Comparison of ENCODE assay signal across 11 cellular contexts in the genomic region with DNA sequence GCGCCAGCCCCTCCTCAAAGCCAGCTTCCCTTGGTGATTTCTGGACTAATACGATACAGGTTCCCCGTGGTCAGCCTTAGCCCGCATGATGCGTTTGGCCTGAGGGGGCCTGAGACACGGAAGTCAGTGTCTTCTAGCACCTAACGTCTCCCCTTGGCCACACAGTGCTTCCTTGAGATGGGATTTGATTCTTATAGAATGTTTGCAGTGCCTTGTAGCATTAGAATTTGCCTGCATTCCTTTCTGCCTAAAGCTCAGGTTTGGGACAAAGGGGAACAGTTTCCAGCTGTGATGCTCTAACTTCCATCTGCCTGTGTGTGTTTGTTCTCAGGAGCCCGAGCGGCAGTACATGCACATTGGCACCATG. TPM values are rescaled to one million over a fixed set of nuclear protein-coding genes. Genes with fewer than 3 reads are reported as not detected.
A peak's percentile ranks its signal among the peaks of the same experiment; 100 is the strongest.
DNase-seq lines count a peak whose midpoint lies in the region; ATAC-seq and TF ChIP-seq lines count a peak whose summit lies in the region.
"Had no signal": no experiment of that assay in that cellular context is flagged by ENCODE, and none has a peak within 500 bp of the region (broad histone marks: within the 10 kb centered on the region; RNA-seq: fewer than 3 reads in every experiment).

No MANE protein-coding gene starts in this region.

- TF ChIP-seq CTCF in DOHH2 (IDR thresholded peaks at IDR 0.05; ENCODE audit: low read depth, low read length, poor library complexity, severe bottlenecking): peak; percentile 19
- no peak for TF ChIP-seq CTCF in foreskin keratinocyte (conservative IDR thresholded peaks at IDR 0.05)

- H3K9ac ChIP-seq in GM23248 (no peak overlapping the region), HUES64 (ENCODE audit: low read depth, low read length) (peak overlapping the region; percentile 42)

- 34 to 41% methylated on average over 9 of the region's 9 CpGs for WGBS in GM23248 (ENCODE audit: low coverage in 1 of 2, low lambda C conversion rate in 2 of 2, missing lambda C conversion rate in 2 of 2), 2 experiments
- 66% methylated on average over 9 of the region's 9 CpGs for WGBS in HUES64

- no peaks in the 10 kb centered on the region for H3F3A ChIP-seq in DOHH2 (ENCODE audit: control insufficient read depth, insufficient read depth)
- H3F3A ChIP-seq in GM23248 (ENCODE audit: insufficient read depth): no peaks in the 10 kb centered on the region

- no peak overlapping the region for H3K27ac ChIP-seq in DOHH2 (ENCODE audit: low read depth, low read length)
- H3K27ac ChIP-seq in GM23248: no peak overlapping the region
- peak overlapping the region; percentile 80 for H3K27ac ChIP-seq in HUES64 (ENCODE audit: low read depth, low read length)
- no peak overlapping the region for H3K27ac ChIP-seq in foreskin keratinocyte
- H3K27ac ChIP-seq: tibial artery, VCaP had no signal

- H3K9me2 ChIP-seq in DOHH2 (replicated peaks; ENCODE audit: control insufficient read depth, low read length): no peaks in the 10 kb centered on the region
- H3K9me2 ChIP-seq in GM23248 (ENCODE audit: insufficient read depth): no peaks in the 10 kb centered on the region

- H2AFZ ChIP-seq in GM23248: peak overlapping the region; percentile 63; the same call in 1 of the 2 replicates

- no peaks in the 10 kb centered on the region for H4K20me1 ChIP-seq in DOHH2 (ENCODE audit: control insufficient read depth, insufficient read depth, low read depth, low read length)
- H4K20me1 ChIP-seq in GM23248 (ENCODE audit: insufficient read depth): no peaks in the 10 kb centered on the region

- H3K4me1 ChIP-seq in DOHH2 (ENCODE audit: control insufficient read depth, low read length) (0 out of 2 replicates have a peak, but pooled peaks cover 4% of the 10 kb centered on the region), GM23248 (ENCODE audit: insufficient read depth) (no peaks in the 10 kb centered on the region), HUES64 (ENCODE audit: insufficient read depth, low read length) (peaks cover 24% of the 10 kb centered on the region), foreskin keratinocyte (no peaks in the 10 kb centered on the region)
- H3K4me1 ChIP-seq: BE2C had no signal

- H3K9me3 ChIP-seq in DOHH2 (ENCODE audit: control insufficient read depth, insufficient read depth, low read length): no peaks in the 10 kb centered on the region
- no peaks in the 10 kb centered on the region for H3K9me3 ChIP-seq in GM23248 (ENCODE audit: low read depth)
- no peaks in the 10 kb centered on the region for H3K9me3 ChIP-seq in HUES64 (ENCODE audit: insufficient read depth, low read depth, low read length)
- H3K9me3 ChIP-seq: BE2C, tibial artery had no signal

- H3K36me3 ChIP-seq in DOHH2 (ENCODE audit: control insufficient read depth, low read length): no peaks in the 10 kb centered on the region
- no peaks in the 10 kb centered on the region for H3K36me3 ChIP-seq in GM23248 (ENCODE audit: low read depth)
- H3K36me3 ChIP-seq in HUES64 (ENCODE audit: insufficient read depth, low read length): peaks cover 33% of the 10 kb centered on the region; the same call in 1 of the 2 replicates
- H3K36me3 ChIP-seq: BE2C, tibial artery had no signal

- in situ Hi-C loops in GM23248 (cut with MboI): no loop called here

- H3K27me3 ChIP-seq in DOHH2 (ENCODE audit: control insufficient read depth, low read length): no peaks in the 10 kb centered on the region
- 0 out of 2 replicates have a peak, but pooled peaks cover 3% of the 10 kb centered on the region for H3K27me3 ChIP-seq in GM23248 (replicated peaks; ENCODE audit: insufficient read depth)
- no peaks in the 10 kb centered on the region for H3K27me3 ChIP-seq in HUES64 (ENCODE audit: insufficient read depth, low read length)
- no peaks in the 10 kb centered on the region for H3K27me3 ChIP-seq in foreskin keratinocyte
- H3K27me3 ChIP-seq: tibial artery had no signal

- H3K79me2 ChIP-seq in DOHH2 (ENCODE audit: control insufficient read depth, low read length) (no peaks in the 10 kb centered on the region), GM23248 (ENCODE audit: insufficient read depth) (no peaks in the 10 kb centered on the region)

- ATAC-seq in foreskin keratinocyte (peak; percentile 18), HG03439 (IDR thresholded peaks at IDR 0.05; ENCODE audit: unreplicated experiment) (no peak)

- no peak for DNase-seq in GM23248
- no peak for DNase-seq in foreskin keratinocyte
- DNase-seq in mucosa of gallbladder (ENCODE audit: low spot score): no peak
- DNase-seq in GOT3 (lab: John Stamatoyannopoulos, UW): no peak
- no peak for DNase-seq in NCI-H345 treated with DMSO at 0.1 percent for 48 hours (lab: John Stamatoyannopoulos, UW; ENCODE audit: unreplicated experiment)

- no peak overlapping the region for H3K4me3 ChIP-seq in DOHH2 (ENCODE audit: low read length)
- no peak overlapping the region for H3K4me3 ChIP-seq in GM23248
- H3K4me3 ChIP-seq in HUES64 (ENCODE audit: low read length): no peak overlapping the region; the same call in 1 of the 2 replicates
- H3K4me3 ChIP-seq: tibial artery had no signal

- H3K4me2 ChIP-seq in DOHH2 (ENCODE audit: low read length) (no peak overlapping the region), GM23248 (ENCODE audit: unreplicated experiment) (no peak overlapping the region)

RNA-seq across cellular contexts. Expression of a gene that starts 34.4 kb away (rescaled TPM):
- total RNA-seq in GM23248 (2014; rRNA removed; shearing (Covaris generic)): 0.32 TPM in 1 of 2 replicates, not detected in the other
- 0.10 and 0.19 TPM in 2 replicates for polyA plus RNA-seq in GM23248 (2016; fragmentation: Nextera tagmentation; extraction: Ambion mirVana)
- polyA plus RNA-seq in HUES64 (2013, experiment 1 of 2): 0.75 TPM
- polyA plus RNA-seq in HUES64 (2013, experiment 2 of 2): 0.32 TPM
- not detected in 2 replicates for total RNA-seq in foreskin keratinocyte
- polyA plus RNA-seq in foreskin keratinocyte: 0.03 and 0.07 TPM in 2 replicates
- not detected for total RNA-seq in mucosa of gallbladder

RNA-seq across cellular contexts. Expression of a gene that starts 52.3 kb away (rescaled TPM):
- 9.3 and 23.9 TPM in 2 replicates for total RNA-seq in GM23248 (2014; rRNA removed; shearing (Covaris generic))
- 9.1 and 10.6 TPM in 2 replicates for polyA plus RNA-seq in GM23248 (2016; fragmentation: Nextera tagmentation; extraction: Ambion mirVana)
- 11.4 TPM for polyA plus RNA-seq in HUES64 (2013, experiment 1 of 2)
- polyA plus RNA-seq in HUES64 (2013, experiment 2 of 2): 12.8 TPM
- 10.5 and 13.2 TPM in 2 replicates for total RNA-seq in foreskin keratinocyte
- polyA plus RNA-seq in foreskin keratinocyte: 9.0 and 10.9 TPM in 2 replicates
- total RNA-seq in mucosa of gallbladder: 5.5 TPM

RNA-seq across cellular contexts. Expression of a gene that starts 52.4 kb away (rescaled TPM):
- 29.3 and 44.0 TPM in 2 replicates for total RNA-seq in GM23248 (2014; rRNA removed; shearing (Covaris generic))
- polyA plus RNA-seq in GM23248 (2016; fragmentation: Nextera tagmentation; extraction: Ambion mirVana) (27.4 and 27.6 TPM in 2 replicates), foreskin keratinocyte (12.8 and 15.4 TPM in 2 replicates)
- 28.3 TPM for polyA plus RNA-seq in HUES64 (2013, experiment 1 of 2)
- polyA plus RNA-seq in HUES64 (2013, experiment 2 of 2): 27.8 TPM
- total RNA-seq in foreskin keratinocyte (38.1 and 40.0 TPM in 2 replicates), mucosa of gallbladder (42.9 TPM)
